13 cellular contexts compared by ENCODE assay signal in the genomic region with DNA sequence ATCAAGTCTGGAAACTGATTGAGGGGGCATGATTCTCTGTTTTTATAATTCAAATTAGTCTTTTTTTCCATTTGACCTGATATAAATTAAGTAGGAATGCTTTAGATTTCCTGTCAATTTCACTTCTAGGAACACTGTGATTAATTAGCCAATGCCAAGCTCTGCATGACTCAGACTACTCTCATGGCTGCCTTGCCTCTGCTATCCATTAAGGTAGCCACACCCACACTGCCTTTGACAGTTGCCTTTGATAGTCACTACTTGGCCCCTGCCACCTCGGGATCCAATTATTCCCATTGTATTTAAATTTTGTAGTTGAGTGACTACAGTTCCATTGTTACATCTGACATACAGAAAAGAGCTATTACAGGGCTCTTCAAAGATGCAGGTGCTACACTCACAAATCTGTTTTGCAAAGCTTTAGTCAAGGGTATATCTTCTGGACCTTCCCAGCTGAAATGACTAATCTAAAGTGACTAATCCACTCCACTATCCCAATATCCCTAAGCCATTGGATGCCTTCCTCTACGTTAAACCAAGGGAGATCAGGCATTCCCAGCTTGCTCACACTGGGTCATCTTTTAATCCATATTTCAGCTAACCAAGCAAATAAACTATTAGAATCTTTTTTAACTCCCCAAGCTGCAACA.
DNase-seq lines count a peak whose midpoint lies in the region; ATAC-seq and TF ChIP-seq lines count a peak whose summit lies in the region.
"Had no signal": no experiment of that assay in that cellular context is flagged by ENCODE, and none has a peak within 500 bp of the region (broad histone marks: within the 10 kb centered on the region; RNA-seq: fewer than 3 reads in every experiment).

No MANE protein-coding gene starts in this region.

- DNase-seq in BE2C (peak; percentile 40), HPDE6-E6E7 (ENCODE audit: extremely low spot score) (peak; percentile 7), RPMI7951 (ENCODE audit: low read depth) (peak; percentile 31), epithelial cell of esophagus (ENCODE audit: low read depth) (peak; percentile 72), GM13977 (ENCODE audit: low spot score) (no peak)
- DNase-seq in stimulated activated CD4-positive, alpha-beta T cell treated with anti-CD3 and anti-CD28 coated beads, Interleukin-4, amount 100 ng/mL, for 24 hours: no peak
- no peak for DNase-seq in activated T-cell treated with anti-CD3 and anti-CD28 coated beads, Interleukin-2, amount 50 U/mL, for 72 hours
- DNase-seq: ACHN; CD4-positive, alpha-beta T cell; NCI-H1436 treated with DMSO at 0.1 percent for 48 hours; NCI-H748 treated with DMSO at 0.1 percent for 48 hours had no signal

- H3K4me3 ChIP-seq in BE2C (ENCODE audit: low read depth, low read length) (no peak overlapping the region), epithelial cell of esophagus (ENCODE audit: low read length) (no peak overlapping the region)

- H3K9me3 ChIP-seq in BE2C: no peaks in the 10 kb centered on the region

- H3K27me3 ChIP-seq in BE2C: no peaks in the 10 kb centered on the region

- in situ Hi-C loops in GM13977 (cut with MboI; ENCODE audit: low pct_unique_long_range_greater_than_20kb, low sequenced_read_pairs, unreplicated experiment): no loop called here

- H3K27me3 Mint-ChIP-seq in activated T-cell treated with anti-CD3 and anti-CD28 coated beads, Interleukin-2, amount 50 U/mL, for 72 hours (ENCODE audit: low read depth): no peaks in the 10 kb centered on the region
- H3K27me3 Mint-ChIP-seq: CD4-positive, alpha-beta T cell; IgD-negative memory B cell had no signal

- H3K4me1 Mint-ChIP-seq in activated T-cell treated with anti-CD3 and anti-CD28 coated beads, Interleukin-2, amount 50 U/mL, for 72 hours (ENCODE audit: low read depth): no peaks in the 10 kb centered on the region
- H3K4me1 Mint-ChIP-seq: IgD-negative memory B cell had no signal

- ATAC-seq in HG03039 (IDR thresholded peaks at IDR 0.05; ENCODE audit: unreplicated experiment): no peak
- ATAC-seq in activated T-cell treated with anti-CD3 and anti-CD28 coated beads, Interleukin-2, amount 50 U/mL, for 72 hours (replicated peaks in 1 of 2): no peak

- H3K36me3 Mint-ChIP-seq in activated T-cell treated with anti-CD3 and anti-CD28 coated beads, Interleukin-2, amount 50 U/mL, for 72 hours (ENCODE audit: insufficient read depth in 2 of 2): no peaks in the 10 kb centered on the region
- H3K36me3 Mint-ChIP-seq: IgD-negative memory B cell had no signal

- peaks cover 7 to 10% of the 10 kb centered on the region in 2 donors for H3K9me3 Mint-ChIP-seq in activated T-cell treated with anti-CD3 and anti-CD28 coated beads, Interleukin-2, amount 50 U/mL, for 72 hours

- no peaks in the 10 kb centered on the region for H3K36me3 ChIP-seq in BE2C

- no peaks in the 10 kb centered on the region; the same call in 1 of the 2 replicates for H3K4me1 ChIP-seq in BE2C

- H3K4me3 Mint-ChIP-seq in activated T-cell treated with anti-CD3 and anti-CD28 coated beads, Interleukin-2, amount 50 U/mL, for 72 hours: no peak overlapping the region
- H3K4me3 Mint-ChIP-seq: CD4-positive, alpha-beta T cell; IgD-negative memory B cell had no signal

- no peak overlapping the region for H3K27ac Mint-ChIP-seq in activated T-cell treated with anti-CD3 and anti-CD28 coated beads, Interleukin-2, amount 50 U/mL, for 72 hours
- H3K27ac Mint-ChIP-seq: CD4-positive, alpha-beta T cell; IgD-negative memory B cell had no signal

- no peak for TF ChIP-seq CTCF in BE2C (IDR thresholded peaks at IDR 0.05; ENCODE audit: low read depth, low read length)
- no peak for TF ChIP-seq CTCF in epithelial cell of esophagus (IDR thresholded peaks at IDR 0.05; ENCODE audit: insufficient read depth, low read depth, low read length, missing control alignments)
- no peak for TF ChIP-seq CTCF in GM13977 (IDR thresholded peaks at IDR 0.05; ENCODE audit: extremely low read depth, insufficient read depth, missing control alignments)

Comparison
In these comparisons a context has a peak if more than half of its experiments do, and no peak if none do; other contexts are left out.
1. DNase-seq: peak in BE2C (single experiment), HPDE6-E6E7 (single experiment), RPMI7951 (single experiment) and epithelial cell of esophagus (single experiment); none in stimulated activated CD4-positive, alpha-beta T cell treated with anti-CD3 and anti-CD28 coated beads, Interleukin-4, amount 100 ng/mL, for 24 hours (single experiment), GM13977 (single experiment) and activated T-cell treated with anti-CD3 and anti-CD28 coated beads, Interleukin-2, amount 50 U/mL, for 72 hours (0 of 2).